Comparison of ENCODE assay signal across 1 cellular context in the genomic region with DNA sequence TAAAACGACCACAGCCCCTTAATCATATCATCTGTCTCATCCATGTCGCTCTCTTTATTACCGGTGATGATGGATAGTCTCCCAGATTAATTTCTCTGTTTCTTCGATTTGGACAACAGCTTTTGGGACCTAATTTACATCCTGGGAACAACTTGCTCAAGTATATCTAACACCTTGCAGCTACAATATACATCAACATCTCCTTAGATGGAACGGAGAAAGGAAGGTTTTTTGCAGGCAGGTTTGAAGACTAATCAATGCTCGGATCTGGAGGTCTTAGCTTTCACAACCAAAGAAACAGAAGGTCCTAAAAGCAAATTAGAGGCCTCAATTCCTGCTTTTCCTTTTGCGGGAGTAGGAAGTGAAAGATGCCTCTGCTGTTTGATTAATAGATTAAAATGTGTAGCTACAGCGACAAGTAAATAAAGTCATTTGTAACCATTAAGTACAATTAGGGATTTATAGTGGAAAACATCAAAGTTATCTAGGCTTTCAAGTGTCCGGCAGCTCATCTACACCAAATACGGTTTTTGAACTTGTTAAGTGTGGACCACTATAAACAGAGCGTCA.
TF ChIP-seq lines count a peak whose summit lies in the region.

No MANE protein-coding gene starts in this region.

TF ChIP-seq in A549, 52 proteins besides CTCF, POLR2A, EP300 and RAD21:
- TF ChIP-seq CBX8 (IDR thresholded peaks at IDR 0.05) (0 out of 2 replicates have a peak, but pooled peaks have one; percentile 29), RARB (CRISPR knock-in tag; IDR thresholded peaks at IDR 0.05) (no peak), TP53 (CRISPR knock-in tag; IDR thresholded peaks at IDR 0.05) (no peak), GATA3 (IDR thresholded peaks at IDR 0.05; ENCODE audit: borderline replicate concordance) (no peak)
- TF ChIP-seq, protein P1, sequence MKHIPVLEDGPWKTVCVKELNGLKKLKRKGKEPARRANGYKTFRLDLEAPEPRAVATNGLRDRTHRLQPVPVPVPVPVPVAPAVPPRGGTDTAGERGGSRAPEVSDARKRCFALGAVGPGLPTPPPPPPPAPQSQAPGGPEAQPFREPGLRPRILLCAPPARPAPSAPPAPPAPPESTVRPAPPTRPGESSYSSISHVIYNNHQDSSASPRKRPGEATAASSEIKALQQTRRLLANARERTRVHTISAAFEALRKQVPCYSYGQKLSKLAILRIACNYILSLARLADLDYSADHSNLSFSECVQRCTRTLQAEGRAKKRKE (CRISPR knock-in tag; IDR thresholded peaks at IDR 0.05; ENCODE audit: low read depth): no peak
TF ChIP-seq in A549: peak in this region for 1.
